ENCODE assay signal across 1 cellular context in the genomic region with DNA sequence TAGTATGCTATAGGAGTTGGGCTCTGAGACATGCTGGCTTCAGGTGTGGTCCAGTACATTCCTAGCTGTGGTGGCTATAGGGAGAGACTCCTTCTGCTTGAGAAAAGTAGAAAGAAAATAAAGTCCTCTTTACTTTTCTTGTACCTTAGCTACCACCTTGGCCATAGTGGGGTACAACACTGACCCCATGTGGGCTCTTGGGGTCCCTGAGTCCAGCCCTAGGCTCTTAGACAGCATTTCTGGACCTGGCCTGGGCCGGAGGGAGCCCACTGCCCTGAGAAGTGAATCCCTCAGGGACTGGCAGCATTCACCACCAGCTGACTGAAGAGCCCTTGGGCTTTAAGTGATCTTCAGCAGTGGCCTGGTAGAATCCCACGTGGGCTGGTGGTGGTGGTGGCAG.
TF ChIP-seq lines count a peak whose summit lies in the region.

No MANE protein-coding gene starts in this region.

TF ChIP-seq in GM23338, 12 proteins besides CTCF, POLR2A, EP300 and RAD21:
- no peak for TF ChIP-seq REST (IDR thresholded peaks at IDR 0.05; ENCODE audit: unreplicated experiment)
- TF ChIP-seq STAT1 (IDR thresholded peaks at IDR 0.05; ENCODE audit: unreplicated experiment): no peak
- no peak for TF ChIP-seq CREB1 (CRISPR knock-in tag; IDR thresholded peaks at IDR 0.05; ENCODE audit: low read depth)
- TF ChIP-seq ETS1 (IDR thresholded peaks at IDR 0.05): no peak
- no peak for TF ChIP-seq EZH2phosphoT487 (IDR thresholded peaks at IDR 0.05; ENCODE audit: unreplicated experiment)
- no peak for TF ChIP-seq JUNB (IDR thresholded peaks at IDR 0.05; ENCODE audit: unreplicated experiment)
TF ChIP-seq in GM23338: peak in this region for 0.
